17 cellular contexts compared by ENCODE assay signal in genomic region chr21:31299291-31300147, GRCh38. TPM values are rescaled to one million over a fixed set of nuclear protein-coding genes. Genes with fewer than 3 reads are reported as not detected.
DNase-seq lines count a peak whose midpoint lies in the region; ATAC-seq and TF ChIP-seq lines count a peak whose summit lies in the region.
"Had no signal": no experiment of that assay in that cellular context is flagged by ENCODE, and none has a peak within 500 bp of the region (broad histone marks: within the 10 kb centered on the region; RNA-seq: fewer than 3 reads in every experiment).

No MANE protein-coding gene starts in this region.

- H3K4me3 ChIP-seq in hepatocyte, result no peak overlapping the region
- H3K4me3 ChIP-seq: lower lobe of right lung, neural progenitor cell, thoracic aorta had no signal

- peak overlapping the region; percentile 35 for H3K4me2 ChIP-seq in hepatocyte
- H3K4me2 ChIP-seq: KMS-11, neural progenitor cell had no signal

- intact Hi-C loops in activated CD4-positive, alpha-beta T cell treated with anti-CD3 and anti-CD28 coated beads for 36 hours (cut with DNase I, micrococcal nuclease), result no loop called here
- intact Hi-C loops in head of caudate nucleus (cut with DNase I), result no loop called here

- TF ChIP-seq CTCF in hepatocyte (IDR thresholded peaks at IDR 0.05; ENCODE audit: poor library complexity), result no peak

- H2AFZ ChIP-seq in hepatocyte, result no peak overlapping the region
- H2AFZ ChIP-seq: neural progenitor cell had no signal

- H3K4me1 ChIP-seq in hepatocyte (ENCODE audit: insufficient read depth), result peaks cover 4% of the 10 kb centered on the region
- H3K4me1 ChIP-seq: lower lobe of right lung had no signal

- peak overlapping the region; percentile 51 for H3K27ac Mint-ChIP-seq in activated CD4-positive, alpha-beta T cell treated with anti-CD3 and anti-CD28 coated beads for 36 hours
- H3K27ac Mint-ChIP-seq: CD8-positive, alpha-beta memory T cell; neural progenitor cell had no signal

- POLR2A ChIA-PET in activated CD4-positive, alpha-beta T cell treated with anti-CD3 and anti-CD28 coated beads for 36 hours (lab: Charles Lee), result no interaction called here

- H3K27me3 ChIP-seq in hepatocyte, result no peaks in the 10 kb centered on the region
- H3K27me3 ChIP-seq: neural progenitor cell had no signal

- H3K36me3 ChIP-seq in hepatocyte (replicated peaks; ENCODE audit: insufficient read depth, low read depth), result no peaks in the 10 kb centered on the region
- H3K36me3 ChIP-seq: lower lobe of right lung, neural progenitor cell, thoracic aorta had no signal

- 76% methylated on average over 15 of the region's 15 CpGs for WGBS in hepatocyte (ENCODE audit: low lambda C conversion rate, missing lambda C conversion rate)

- H3K36me3 Mint-ChIP-seq in activated CD4-positive, alpha-beta T cell treated with anti-CD3 and anti-CD28 coated beads for 36 hours (ENCODE audit: low read depth), result peaks cover 3% of the 10 kb centered on the region
- H3K36me3 Mint-ChIP-seq: CD8-positive, alpha-beta memory T cell had no signal

- H4K20me1 ChIP-seq in hepatocyte (ENCODE audit: insufficient read depth, poor library complexity, severe bottlenecking), result no peaks in the 10 kb centered on the region

- peak overlapping the region; percentile 73 for H3K27ac ChIP-seq in hepatocyte
- H3K27ac ChIP-seq: 22Rv1, KMS-11, lower lobe of right lung, neural progenitor cell, thoracic aorta had no signal

- H3K9me3 ChIP-seq in hepatocyte (ENCODE audit: low read depth), result no peaks in the 10 kb centered on the region
- H3K9me3 ChIP-seq: lower lobe of right lung, thoracic aorta had no signal

- peaks cover 40% of the 10 kb centered on the region for H3K4me1 Mint-ChIP-seq in activated CD4-positive, alpha-beta T cell treated with anti-CD3 and anti-CD28 coated beads for 36 hours
- H3K4me1 Mint-ChIP-seq: CD8-positive, alpha-beta memory T cell had no signal

- H3K9me2 ChIP-seq in hepatocyte (replicated peaks; ENCODE audit: insufficient read depth), result no peaks in the 10 kb centered on the region

- H3K4me3 Mint-ChIP-seq in activated CD4-positive, alpha-beta T cell treated with anti-CD3 and anti-CD28 coated beads for 36 hours, result no peak overlapping the region
- H3K4me3 Mint-ChIP-seq: CD8-positive, alpha-beta memory T cell; neural progenitor cell had no signal

- CTCF ChIA-PET in activated CD4-positive, alpha-beta T cell treated with anti-CD3 and anti-CD28 coated beads for 36 hours (lab: Charles Lee), result no interaction called here

- H3K79me2 ChIP-seq in hepatocyte, result peaks cover 3% of the 10 kb centered on the region

- no peaks in the 10 kb centered on the region for H3K9me3 Mint-ChIP-seq in activated CD4-positive, alpha-beta T cell treated with anti-CD3 and anti-CD28 coated beads for 36 hours (ENCODE audit: low read depth)
- H3K9me3 Mint-ChIP-seq: CD8-positive, alpha-beta memory T cell had no signal

- no peak for ATAC-seq in activated CD4-positive, alpha-beta T cell treated with anti-CD3 and anti-CD28 coated beads for 36 hours
- ATAC-seq: activated CD4-positive, CD25-positive, alpha-beta regulatory T cell treated with anti-CD3 and anti-CD28 coated beads, Interleukin-2, amount 50 U/mL, for 24 hours; HCT116; lower lobe of right lung had no signal

- H3K27me3 Mint-ChIP-seq in activated CD4-positive, alpha-beta T cell treated with anti-CD3 and anti-CD28 coated beads for 36 hours, result no peaks in the 10 kb centered on the region
- H3K27me3 Mint-ChIP-seq: CD8-positive, alpha-beta memory T cell had no signal

- no peak for DNase-seq in activated CD4-positive, alpha-beta T cell treated with anti-CD3 and anti-CD28 coated beads for 36 hours
- no peak for DNase-seq in activated CD4-positive, alpha-beta T cell treated with anti-CD3 and anti-CD28 coated beads for 1 hour
- peak; percentile 70 for DNase-seq in HPDE6-E6E7 (ENCODE audit: extremely low spot score)
- peak; percentile 34 for DNase-seq in hepatocyte (ENCODE audit: low spot score)
- no peak for DNase-seq in iPS-NIHi11 (ENCODE audit: low spot score)
- DNase-seq in cerebellar cortex (ENCODE audit: low spot score), result no peak
- no peak for DNase-seq in NCI-H128 (lab: John Stamatoyannopoulos, UW; ENCODE audit: unreplicated experiment)
- DNase-seq in head of caudate nucleus, result no peak
- DNase-seq: CD8-positive, alpha-beta memory T cell; lower lobe of right lung; NCI-H2081 treated with DMSO at 0.1 percent for 48 hours had no signal

RNA-seq across cellular contexts. Expression of gene TIAM1, which starts 44.5 kb away (rescaled TPM):
- 10 to 100 TPM; 60.7 to 72.6 TPM for total RNA-seq in activated CD4-positive, alpha-beta T cell treated with anti-CD3 and anti-CD28 coated beads for 36 hours
- total RNA-seq in hepatocyte, result 8.8 and 10.4 TPM in 2 replicates
- 8.8 and 11.3 TPM in 2 replicates for polyA plus RNA-seq in hepatocyte

Comparison
In these comparisons a context has a peak if more than half of its experiments do, and no peak if none do; other contexts are left out.
1. DNase-seq: peak in HPDE6-E6E7 (single experiment) and hepatocyte (single experiment); none in activated CD4-positive, alpha-beta T cell treated with anti-CD3 and anti-CD28 coated beads for 36 hours (single experiment), activated CD4-positive, alpha-beta T cell treated with anti-CD3 and anti-CD28 coated beads for 1 hour (single experiment), iPS-NIHi11 (single experiment), cerebellar cortex (single experiment), NCI-H128 (single experiment) and head of caudate nucleus (0 of 42).